ENCODE assay signal across 8 cellular contexts in the genomic region with DNA sequence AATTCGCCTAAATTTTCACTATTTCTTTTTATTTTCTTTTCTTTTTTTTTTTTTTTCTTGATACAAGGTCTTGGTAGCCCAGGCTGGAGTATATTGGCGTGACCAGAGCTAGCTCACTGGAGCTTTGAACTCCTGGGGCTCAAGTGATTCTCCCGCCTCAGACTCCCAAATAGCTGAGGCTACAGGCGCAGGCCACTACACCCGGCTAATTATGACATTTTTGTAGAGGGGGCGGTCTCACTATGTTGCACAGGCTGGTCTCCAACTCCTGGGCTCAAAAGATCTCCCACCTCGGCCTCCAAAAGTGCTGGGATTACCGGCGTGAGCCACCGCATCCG. TPM values are rescaled to one million over a fixed set of nuclear protein-coding genes. Genes with fewer than 3 reads are reported as not detected.
DNase-seq lines count a peak whose midpoint lies in the region; ATAC-seq, FAIRE-seq and TF ChIP-seq lines count a peak whose summit lies in the region.

No MANE protein-coding gene starts in this region.

- no peaks in the 10 kb centered on the region for H3K79me1 ChIP-seq in mesenchymal stem cell (replicated peaks; ENCODE audit: low read length, poor library complexity, severe bottlenecking)

- no peak overlapping the region for H2AK5ac ChIP-seq in mesenchymal stem cell (ENCODE audit: low read length, severe bottlenecking)

- BruUV-seq in K562 (replicated peaks; lab: Mats Ljungman, UMichigan), result no TSS peak

- no peak for TF ChIP-seq CTCF in heart left ventricle (IDR thresholded peaks at IDR 0.05)
- no peak for TF ChIP-seq CTCF in K562 (IDR thresholded peaks at IDR 0.05 in 2 of 3, conservative IDR thresholded peaks at IDR 0.05 in 1 of 3; ENCODE audit: insufficient read depth in 2 of 3, low read depth in 1 of 3, low read length in 3 of 3)
- no peak for TF ChIP-seq CTCF in uterus (IDR thresholded peaks at IDR 0.05)

- H3K79me2 ChIP-seq in K562 (ENCODE audit: control insufficient read depth, insufficient read depth, low read length), result no peaks in the 10 kb centered on the region

- H3K27ac ChIP-seq in heart left ventricle (peak overlapping the region in 11 of 12 donors; percentile 71 to 94 (median 85)), K562 (ENCODE audit: extremely low read depth, low read depth, low read length) (peak overlapping the region; percentile 76), mesenchymal stem cell (ENCODE audit: low read length, poor library complexity, severe bottlenecking) (no peak overlapping the region), uterus (peak overlapping the region; percentile 86 to 90)

- no peak for TF ChIP-seq RAD21 in K562 (CRISPR knock-in tag; conservative IDR thresholded peaks at IDR 0.05 in 1 of 2, IDR thresholded peaks at IDR 0.05 in 1 of 2)

- H2BK12ac ChIP-seq in mesenchymal stem cell (ENCODE audit: low read length in 2 of 2), result no peak overlapping the region

- CTCF ChIA-PET in K562 (lab: Yijun Ruan, JAX; ENCODE audit: low intra/inter-chr PET ratio), result interaction anchor here (0.7 kb wide), 1 partner anchor 9 kb away, joined by 3 read pairs; no protein-coding TSS in a partner anchor

- no peaks in the 10 kb centered on the region for H3K9me1 ChIP-seq in K562 (ENCODE audit: control insufficient read depth, insufficient read depth, low read length)

- FAIRE-seq in K562 (lab: Jason Lieb, UNC), result no peak

- no peaks in the 10 kb centered on the region for H3K36me3 ChIP-seq in heart left ventricle
- H3K36me3 ChIP-seq in K562 (ENCODE audit: control insufficient read depth, insufficient read depth, low read length), result no peaks in the 10 kb centered on the region
- no peaks in the 10 kb centered on the region for H3K36me3 ChIP-seq in mesenchymal stem cell (ENCODE audit: control insufficient read depth in 1 of 2, insufficient read depth in 2 of 2, low read depth in 1 of 2, low read length in 2 of 2)
- H3K36me3 ChIP-seq in uterus, result no peaks in the 10 kb centered on the region

- H3K4me2 ChIP-seq in K562 (ENCODE audit: insufficient read depth, low read length) (peak overlapping the region; percentile 82), mesenchymal stem cell (ENCODE audit: low read length, poor library complexity, severe bottlenecking) (peak overlapping the region; percentile 90)

- no peak overlapping the region for H2BK15ac ChIP-seq in mesenchymal stem cell (ENCODE audit: low read depth, poor library complexity, severe bottlenecking)

- no peak overlapping the region for H2BK5ac ChIP-seq in mesenchymal stem cell (ENCODE audit: low read depth, low read length, poor library complexity, severe bottlenecking)

- TF ChIP-seq EP300 in K562 (IDR thresholded peaks at IDR 0.05; ENCODE audit: low read length), result no peak

- H3K4me3 ChIP-seq in heart left ventricle (peak overlapping the region; percentile 47 to 91 (median 72)), K562 (peak overlapping the region; percentile 60), mesenchymal stem cell (ENCODE audit: insufficient read depth in 1 of 2, low read depth in 1 of 2, low read length in 2 of 2) (peak overlapping the region; percentile 82 to 84), uterus (peak overlapping the region; percentile 50 to 88)

- H2BK120ac ChIP-seq in mesenchymal stem cell (ENCODE audit: low read depth, low read length), result no peak overlapping the region

- peak overlapping the region; percentile 95 for H2AFZ ChIP-seq in K562 (ENCODE audit: low read depth, low read length)
- H2AFZ ChIP-seq in mesenchymal stem cell (ENCODE audit: low read depth, low read length), result no peak overlapping the region

- peak overlapping the region; percentile 71 to 90 for H3K9ac ChIP-seq in K562 (ENCODE audit: insufficient read depth in 1 of 2, low read depth in 2 of 2, low read length in 2 of 2)
- peak overlapping the region; percentile 90 for H3K9ac ChIP-seq in mesenchymal stem cell (ENCODE audit: low read length)

- H3K27me3 ChIP-seq in heart left ventricle (no peaks in the 10 kb centered on the region), K562 (ENCODE audit: control insufficient read depth in 2 of 2, insufficient read depth in 2 of 2, low read length in 2 of 2) (peaks cover 0 to 6% of the 10 kb centered on the region in 2 experiments; a peak in 2 of 5 replicates), mesenchymal stem cell (ENCODE audit: control insufficient read depth in 1 of 2, insufficient read depth in 1 of 2, low read length in 2 of 2) (no peaks in the 10 kb centered on the region), uterus (no peaks in the 10 kb centered on the region)

- no peak overlapping the region for H3K14ac ChIP-seq in mesenchymal stem cell (ENCODE audit: low read length in 2 of 2)

- ATAC-seq in heart left ventricle (peak in 1 of 4 donors; percentile 7), left cardiac atrium (no peak), K562 (peak; percentile 49)

- no peak for DNase-seq in heart left ventricle
- DNase-seq in left cardiac atrium, result no peak
- DNase-seq in K562 (ENCODE audit: extremely low read depth in 1 of 4, low spot score in 3 of 4), result no peak
- DNase-seq in mesenchymal stem cell, result no peak
- DNase-seq in uterus, result no peak
- DNase-seq in H4 (ENCODE audit: low spot score), result no peak
- no peak for DNase-seq in NCI-H2107 (lab: John Stamatoyannopoulos, UW)
- DNase-seq in islet precursor cell, result no peak

- no peaks in the 10 kb centered on the region for H3K9me3 ChIP-seq in heart left ventricle
- no peaks in the 10 kb centered on the region; the same call in 1 of the 2 replicates for H3K9me3 ChIP-seq in K562 (replicated peaks; ENCODE audit: control insufficient read depth, insufficient read depth, low read depth, low read length)
- no peaks in the 10 kb centered on the region for H3K9me3 ChIP-seq in mesenchymal stem cell (ENCODE audit: control insufficient read depth, low read length)
- no peaks in the 10 kb centered on the region for H3K9me3 ChIP-seq in uterus

- POLR2A ChIA-PET in K562 (lab: Yijun Ruan, JAX), result interaction anchor here (0.7 to 2.0 kb wide), 5 partner anchors 8 to 357 kb away, joined by 3 to 11 read pairs (median 3); no protein-coding TSS in a partner anchor

- H4K20me1 ChIP-seq in K562 (replicated peaks; ENCODE audit: control insufficient read depth, insufficient read depth, low read length), result no peaks in the 10 kb centered on the region

- no peak for TF ChIP-seq POLR2A in heart left ventricle (IDR thresholded peaks at IDR 0.05)
- TF ChIP-seq POLR2A in K562 (conservative IDR thresholded peaks at IDR 0.05), result no peak
- no peak for TF ChIP-seq POLR2A in uterus (IDR thresholded peaks at IDR 0.05)

- no peak overlapping the region for H3K4ac ChIP-seq in mesenchymal stem cell (ENCODE audit: low read depth in 1 of 2, low read length in 2 of 2)

- no peak overlapping the region for H4K91ac ChIP-seq in mesenchymal stem cell (ENCODE audit: low read length)

- intact Hi-C loops in heart left ventricle (cut with DNase I) (no loop called here), left cardiac atrium (cut with DNase I) (no loop called here), K562 (cut with micrococcal nuclease) (no loop called here), uterus (cut with DNase I; ENCODE audit: low total_unique reads) (no loop called here)

- peak overlapping the region; percentile 41 for H4K8ac ChIP-seq in mesenchymal stem cell (ENCODE audit: low read length)

- no peak overlapping the region for H3K23ac ChIP-seq in mesenchymal stem cell (ENCODE audit: low read length in 2 of 2)

- WGBS in heart left ventricle, 4 donors, result 73 to 79% (median 74%) methylated on average over 11 of the region's 11 CpGs
- 54% methylated on average over 11 of the region's 11 CpGs for whole genome bisulfite sequencing in K562 (ENCODE audit: insufficient coverage, low coverage, missing lambda C conversion rate)
- WGBS in mesenchymal stem cell, result 88% methylated on average over 10 of the region's 11 CpGs

- in situ Hi-C loops in K562 (cut with MboI), result no loop called here

- no peak overlapping the region for H3K18ac ChIP-seq in mesenchymal stem cell (ENCODE audit: low read depth in 1 of 2, low read length in 2 of 2)

- H3K4me1 ChIP-seq in heart left ventricle (peaks cover 0 to 14% (median 0%) of the 10 kb centered on the region in 12 donors), K562 (replicated peaks in 1 of 2; ENCODE audit: control insufficient read depth in 2 of 2, insufficient read depth in 2 of 2, low read length in 2 of 2) (peaks cover 6 to 14% of the 10 kb centered on the region in 2 experiments; a peak in 3 of 5 replicates), mesenchymal stem cell (ENCODE audit: control insufficient read depth, insufficient read depth, low read depth, low read length) (peaks cover 7% of the 10 kb centered on the region), uterus (no peaks in the 10 kb centered on the region)

RNA-seq across cellular contexts. Expression of a gene that starts 37.3 kb away (rescaled TPM):
- total RNA-seq in heart left ventricle (10 to 100 TPM; 39.8 to 86.8 (median 70.5) TPM), left cardiac atrium (10 to 100 TPM; 77.3 to 83.4 TPM), K562 (2014; rRNA removed) (95.1 and 111 TPM in 2 replicates), K562 (2014; rRNA removed; fragmentation: Illumina TruSeq; extraction: Trizol) (86.6 and 88.2 TPM in 2 replicates), K562 (2015; rRNA removed; fragmentation: Illumina TruSeq; extraction: Trizol) (90.7 and 93.9 TPM in 2 replicates), K562 (2021) (78.5 and 95.2 TPM in 2 replicates), uterus (100 to 1,000 TPM in 3 of 4 donors, 10 to 100 TPM in 1; 57.1 to 161 (median 119) TPM)
- polyA plus RNA-seq in heart left ventricle (100 to 1,000 TPM in 1 of 2 donors, 10 to 100 TPM in 1; 34.6 to 109 TPM), K562 (2011; rRNA removed) (118 and 129 TPM in 2 replicates), K562 (2014; fragmentation: Illumina TruSeq; extraction: Trizol) (95.7 and 105 TPM in 2 replicates), K562 (2014; fragmentation: Nextera tagmentation; extraction: Ambion mirVana) (10 to 100 TPM; 19.5 to 25.7 TPM), K562 (2014; rRNA removed) (150 and 179 TPM in 2 replicates)
- 64.2 and 98.3 TPM in 2 replicates for total RNA-seq in K562 (2011; cell fraction: chromatin; rRNA removed; ENCODE audit: low replicate concordance)
- total RNA-seq in K562 (2011; cell fraction: nucleolus; rRNA removed), result 52.0 and 54.5 TPM in 2 replicates
- total RNA-seq in K562 (2011; cell fraction: nucleoplasm; rRNA removed), result 63.2 and 73.9 TPM in 2 replicates
- polyA plus RNA-seq in K562 (2011; cell fraction: cytosol; rRNA removed), result 116 and 133 TPM in 2 replicates
- polyA plus RNA-seq in K562 (2011; cell fraction: nucleus; rRNA removed), result 41.7 and 49.3 TPM in 2 replicates
- polyA plus RNA-seq in K562 (2012), result 90.9 and 131 TPM in 2 replicates
- polyA minus RNA-seq in K562 (2011; rRNA and poly(A)+ RNA removed), result 160 and 181 TPM in 2 replicates
- 57.2 and 71.0 TPM in 2 replicates for polyA minus RNA-seq in K562 (2011; cell fraction: cytosol; rRNA and poly(A)+ RNA removed)
- 53.3 and 75.0 TPM in 2 replicates for polyA minus RNA-seq in K562 (2011; cell fraction: nucleus; rRNA and poly(A)+ RNA removed)
- polyA plus RNA-seq in mesenchymal stem cell (2013, experiment 1 of 2), result 74.6 TPM
- 75.4 TPM for polyA plus RNA-seq in mesenchymal stem cell (2013, experiment 2 of 2)
- total RNA-seq in H4 (2014; rRNA removed; shearing (Covaris generic)), result 61.2 and 75.6 TPM in 2 replicates
